ENCODE assay signal across 2 cellular contexts in genomic region chr1:38817267-38817957, GRCh38.
TF ChIP-seq lines count a peak whose summit lies in the region.

No MANE protein-coding gene starts in this region.

TF ChIP-seq in HEK293, 187 proteins besides CTCF, POLR2A, EP300 and RAD21:
- TF ChIP-seq ZBTB48 (tag by site-specific recombination; IDR thresholded peaks at IDR 0.05) (peak; percentile 29; the same call in 1 of the 2 replicates), MEIS1 (CRISPR knock-in tag; IDR thresholded peaks at IDR 0.05; ENCODE audit: borderline replicate concordance) (no peak), ZNF658 (tag by site-specific recombination; IDR thresholded peaks at IDR 0.05) (no peak)

TF ChIP-seq in GM12878, 131 proteins besides CTCF, POLR2A, EP300 and RAD21:
- TF ChIP-seq, protein P1, sequence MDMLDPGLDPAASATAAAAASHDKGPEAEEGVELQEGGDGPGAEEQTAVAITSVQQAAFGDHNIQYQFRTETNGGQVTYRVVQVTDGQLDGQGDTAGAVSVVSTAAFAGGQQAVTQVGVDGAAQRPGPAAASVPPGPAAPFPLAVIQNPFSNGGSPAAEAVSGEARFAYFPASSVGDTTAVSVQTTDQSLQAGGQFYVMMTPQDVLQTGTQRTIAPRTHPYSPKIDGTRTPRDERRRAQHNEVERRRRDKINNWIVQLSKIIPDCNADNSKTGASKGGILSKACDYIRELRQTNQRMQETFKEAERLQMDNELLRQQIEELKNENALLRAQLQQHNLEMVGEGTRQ (IDR thresholded peaks at IDR 0.05; ENCODE audit: borderline replicate concordance, low read depth, low read length) = no peak
- TF ChIP-seq MYC (IDR thresholded peaks at IDR 0.05; ENCODE audit: insufficient read depth, insufficient read length, insufficient replicate concordance, low read length, severe bottlenecking) (no peak), ZNF207 (IDR thresholded peaks at IDR 0.05; ENCODE audit: borderline replicate concordance) (no peak), HSF1 (IDR thresholded peaks at IDR 0.05; ENCODE audit: low read depth, low read length) (no peak), TCF3 (IDR thresholded peaks at IDR 0.05; ENCODE audit: borderline replicate concordance, insufficient read depth, low read depth, low read length) (no peak), SRF (IDR thresholded peaks at IDR 0.05; ENCODE audit: low read depth in 2 of 2, low read length in 2 of 2) (no peak), IRF4 (IDR thresholded peaks at IDR 0.05; ENCODE audit: low read depth, low read length) (no peak), SMAD5 (IDR thresholded peaks at IDR 0.05; ENCODE audit: low read depth) (no peak), CBFB (IDR thresholded peaks at IDR 0.05; ENCODE audit: low read depth) (no peak), ATF3 (IDR thresholded peaks at IDR 0.05; ENCODE audit: borderline replicate concordance, extremely low read depth, low read depth, low read length) (no peak), CUX1 (IDR thresholded peaks at IDR 0.05; ENCODE audit: insufficient replicate concordance, low read depth, low read length) (no peak), YY1 (IDR thresholded peaks at IDR 0.05; ENCODE audit: low read depth, low read length) (no peak), ESRRA (IDR thresholded peaks at IDR 0.05; ENCODE audit: low read length) (no peak), ZNF24 (IDR thresholded peaks at IDR 0.05) (no peak)
